9 cellular contexts compared by ENCODE assay signal in the genomic region with DNA sequence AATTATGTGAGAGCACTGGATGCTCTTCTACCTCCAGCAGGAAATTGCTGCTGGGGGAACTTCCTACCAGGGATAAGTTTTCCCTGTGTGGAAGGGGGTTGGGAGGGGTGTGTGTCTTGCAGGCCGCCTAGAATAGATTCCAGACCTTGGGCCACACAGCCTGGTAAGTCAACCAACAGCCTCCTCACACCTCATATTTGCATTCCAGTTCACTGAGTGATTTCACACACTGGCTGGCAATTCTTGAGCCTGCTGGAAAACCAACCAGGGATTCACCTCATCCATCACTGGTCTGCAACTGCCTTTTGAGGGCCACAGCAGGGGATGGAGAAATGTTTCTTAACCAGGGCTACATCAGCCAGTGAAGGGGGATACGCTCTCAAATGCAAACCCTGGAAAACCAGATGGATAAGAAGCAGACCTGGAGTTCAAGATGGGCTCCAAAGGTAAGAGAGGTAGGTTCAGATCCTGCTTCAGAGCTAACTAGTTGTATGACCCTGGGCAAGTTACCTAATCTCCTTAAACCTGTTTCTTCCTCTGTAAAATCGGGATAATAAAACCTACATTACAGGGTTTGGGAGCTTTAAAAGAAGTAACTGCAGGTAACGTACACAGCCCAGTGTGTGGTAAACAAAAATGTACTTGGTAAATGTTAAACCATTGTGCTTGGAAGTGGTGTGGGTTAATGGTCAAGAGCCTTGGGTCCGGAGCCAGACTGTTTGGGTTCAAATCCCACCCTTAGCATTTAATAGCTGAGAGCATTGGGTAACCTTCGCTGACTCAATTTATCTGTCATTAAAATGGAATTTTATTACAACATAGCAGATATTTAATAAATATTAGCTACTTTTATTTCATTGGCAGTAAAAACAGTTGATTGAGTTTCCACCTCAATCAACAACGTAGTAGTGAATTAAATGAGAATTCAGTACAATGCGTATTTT. TPM values are rescaled to one million over a fixed set of nuclear protein-coding genes. Genes with fewer than 3 reads are reported as not detected.
A peak's percentile ranks its signal among the peaks of the same experiment; 100 is the strongest.
DNase-seq lines count a peak whose midpoint lies in the region; ATAC-seq and TF ChIP-seq lines count a peak whose summit lies in the region.
"Had no signal": no experiment of that assay in that cellular context is flagged by ENCODE, and none has a peak within 500 bp of the region (broad histone marks: within the 10 kb centered on the region; RNA-seq: fewer than 3 reads in every experiment).

No MANE protein-coding gene starts in this region.

- intact Hi-C loops in heart left ventricle (cut with DNase I): loop anchor here in 1 of 10 donors (10.0 kb wide), 1 partner anchor 106 kb away; no protein-coding TSS in a partner anchor
- intact Hi-C loops in psoas muscle (cut with DNase I): no loop called here
- intact Hi-C loops in head of caudate nucleus (cut with DNase I): no loop called here

- no peaks in the 10 kb centered on the region for H3K9me3 ChIP-seq in heart left ventricle
- no peaks in the 10 kb centered on the region for H3K9me3 ChIP-seq in psoas muscle

- H3K27me3 ChIP-seq in heart left ventricle (peaks cover 0 to 27% (median 0%) of the 10 kb centered on the region in 9 donors), psoas muscle (ENCODE audit: insufficient read depth in 3 of 3, low read length in 2 of 3) (peaks cover 0 to 32% (median 8%) of the 10 kb centered on the region in 3 donors)

- peak overlapping the region; percentile 68 to 99 (median 90) for H3K4me3 ChIP-seq in heart left ventricle
- peak overlapping the region; percentile 82 for H3K4me3 ChIP-seq in psoas muscle

- WGBS in heart left ventricle, 4 donors: 40 to 48% (median 47%) methylated on average over 8 of the region's 8 CpGs
- WGBS in psoas muscle, 3 donors: 70 to 73% (median 71%) methylated on average over 8 of the region's 8 CpGs

- H3K27ac ChIP-seq in VCaP (peak overlapping the region; percentile 96), heart left ventricle (peak overlapping the region; percentile 91 to 98 (median 94)), psoas muscle (peak overlapping the region; percentile 77)

- H3K36me3 ChIP-seq in heart left ventricle (peaks cover 0 to 21% (median 6%) of the 10 kb centered on the region in 9 donors), psoas muscle (ENCODE audit: insufficient read depth in 1 of 2, low read depth in 1 of 2) (no peaks in the 10 kb centered on the region)

- TF ChIP-seq POLR2A in heart left ventricle (IDR thresholded peaks at IDR 0.05): peak in 1 of 2 donors; percentile 52

- H3K4me1 ChIP-seq in heart left ventricle: peaks cover 0 to 62% (median 48%) of the 10 kb centered on the region in 12 donors
- H3K4me1 ChIP-seq in psoas muscle: no peaks in the 10 kb centered on the region

- peak; percentile 87 for DNase-seq in ELF-1 (ENCODE audit: low read depth, low spot score)
- DNase-seq in heart left ventricle: peak in 3 of 5 donors; percentile 44 to 62 (median 48)
- DNase-seq in psoas muscle: peak in 1 of 2 donors; percentile 27
- DNase-seq in NCI-H187 (lab: John Stamatoyannopoulos, UW): no peak
- DNase-seq in head of caudate nucleus: no peak
- DNase-seq: activated CD4-positive, alpha-beta T cell treated with anti-CD3 and anti-CD28 coated beads, Interleukin-2, amount 50 U/mL, for 4 hours had no signal

- TF ChIP-seq CTCF in VCaP (conservative IDR thresholded peaks at IDR 0.05) (no peak), heart left ventricle (IDR thresholded peaks at IDR 0.05) (no peak), psoas muscle (IDR thresholded peaks at IDR 0.05) (no peak)

- ATAC-seq in heart left ventricle: peak; percentile 32 to 65 (median 38)
- ATAC-seq in psoas muscle: peak in 2 of 4 donors; percentile 28 to 40
- ATAC-seq in HG02870 (IDR thresholded peaks at IDR 0.05; ENCODE audit: unreplicated experiment): no peak
- ATAC-seq in GM21526 (IDR thresholded peaks at IDR 0.05; ENCODE audit: low FRiP score, unreplicated experiment): no peak

RNA-seq across cellular contexts. Expression of a gene that starts 1.8 kb away (rescaled TPM):
- 100 to 1,000 TPM; 138 to 667 (median 220) TPM for total RNA-seq in heart left ventricle
- polyA plus RNA-seq in heart left ventricle: 100 to 1,000 TPM in 1 of 2 donors, 10 to 100 TPM in 1; 43.8 to 146 TPM
- 10 to 100 TPM; 43.9 to 62.6 (median 49.5) TPM for total RNA-seq in psoas muscle
- polyA plus RNA-seq in psoas muscle: 10 to 100 TPM; 11.9 to 24.2 (median 15.4) TPM

Comparison
In these comparisons a context has a peak if more than half of its experiments do, and no peak if none do; other contexts are left out.
1. DNase-seq: peak in ELF-1 (single experiment) and heart left ventricle (3 of 5); none in NCI-H187 (0 of 2) and head of caudate nucleus (0 of 42).
2. ATAC-seq: peak in heart left ventricle (4 of 4); none in HG02870 (single experiment) and GM21526 (single experiment).
3. Peak in every context shown above with its lines, with median percentiles within 50 percentile points of each other: H3K27ac ChIP-seq.